ENCODE assay signal across 14 cellular contexts in genomic region chr20:15031546-15032351, GRCh38.
"Had no signal": no experiment of that assay in that cellular context is flagged by ENCODE, and none has a peak within 500 bp of the region (broad histone marks: within the 10 kb centered on the region; RNA-seq: fewer than 3 reads in every experiment).

No MANE protein-coding gene starts in this region.

- H3K36me3 Mint-ChIP-seq: naive B cell; stimulated activated naive B cell treated with anti-CD40 and anti-IgM and Interleukin-4, amounts not matched to agents 10 μg/mL and 1 μg/mL and 100 μg/mL, for 72 hours had no signal

- H3K4me1 Mint-ChIP-seq: naive B cell; stimulated activated naive B cell treated with anti-CD40 and anti-IgM and Interleukin-4, amounts not matched to agents 10 μg/mL and 1 μg/mL and 100 μg/mL, for 72 hours; stimulated activated naive CD8-positive, alpha-beta T cell treated with anti-CD3 and anti-CD28 coated beads, Interleukin-15, amount 100 ng/mL, for 72 hours had no signal

- H3K4me3 Mint-ChIP-seq: naive B cell; stimulated activated naive B cell treated with anti-CD40 and anti-IgM and Interleukin-4, amounts not matched to agents 10 μg/mL and 1 μg/mL and 100 μg/mL, for 72 hours; stimulated activated naive CD8-positive, alpha-beta T cell treated with anti-CD3 and anti-CD28 coated beads, Interleukin-15, amount 100 ng/mL, for 72 hours had no signal

- H3K4me1 ChIP-seq: colonic mucosa, foreskin keratinocyte, transverse colon had no signal

- H3K4me3 ChIP-seq: colonic mucosa, hepatocyte, thoracic aorta, transverse colon had no signal

- H3K27me3 Mint-ChIP-seq: stimulated activated naive B cell treated with anti-CD40 and anti-IgM and Interleukin-4, amounts not matched to agents 10 μg/mL and 1 μg/mL and 100 μg/mL, for 72 hours; stimulated activated naive CD8-positive, alpha-beta T cell treated with anti-CD3 and anti-CD28 coated beads, Interleukin-15, amount 100 ng/mL, for 72 hours had no signal

- H3K27me3 ChIP-seq: colonic mucosa, foreskin keratinocyte, hepatocyte, transverse colon had no signal

- H3K27ac ChIP-seq: colonic mucosa, foreskin keratinocyte, hepatocyte, thoracic aorta, transverse colon had no signal

- H3K27ac Mint-ChIP-seq: naive B cell; stimulated activated naive B cell treated with anti-CD40 and anti-IgM and Interleukin-4, amounts not matched to agents 10 μg/mL and 1 μg/mL and 100 μg/mL, for 72 hours; stimulated activated naive CD8-positive, alpha-beta T cell treated with anti-CD3 and anti-CD28 coated beads, Interleukin-15, amount 100 ng/mL, for 72 hours had no signal

- H3K36me3 ChIP-seq: colonic mucosa, thoracic aorta, transverse colon had no signal

- DNase-seq: colonic mucosa; dermis blood vessel endothelial cell; foreskin keratinocyte; head of caudate nucleus; mesendoderm; naive B cell; stimulated activated CD4-positive, alpha-beta T cell treated with anti-CD3 and anti-CD28 coated beads, Interleukin-2, amount 100 ng/mL, for 24 hours; stimulated activated CD4-positive, alpha-beta T cell treated with anti-CD3 and anti-CD28 coated beads, Interleukin-4, amount 100 ng/mL, for 4 hours; stimulated activated naive B cell treated with anti-CD40 and anti-IgM and Interleukin-4, amounts not matched to agents 10 μg/mL and 1 μg/mL and 100 μg/mL, for 72 hours; stimulated activated naive CD8-positive, alpha-beta T cell treated with anti-CD3 and anti-CD28 coated beads, Interleukin-15, amount 100 ng/mL, for 72 hours; transverse colon had no signal

- ATAC-seq: foreskin keratinocyte; sciatic nerve; stimulated activated naive B cell treated with anti-CD40 and anti-IgM and Interleukin-4, amounts not matched to agents 10 μg/mL and 1 μg/mL and 100 μg/mL, for 72 hours; stimulated activated naive CD8-positive, alpha-beta T cell treated with anti-CD3 and anti-CD28 coated beads, Interleukin-15, amount 100 ng/mL, for 72 hours had no signal

- H3K79me2 ChIP-seq: hepatocyte had no signal

- H2AFZ ChIP-seq: hepatocyte had no signal

- H3K9me3 ChIP-seq: colonic mucosa, thoracic aorta, transverse colon had no signal

- H3K9me3 Mint-ChIP-seq: naive B cell; stimulated activated naive B cell treated with anti-CD40 and anti-IgM and Interleukin-4, amounts not matched to agents 10 μg/mL and 1 μg/mL and 100 μg/mL, for 72 hours; stimulated activated naive CD8-positive, alpha-beta T cell treated with anti-CD3 and anti-CD28 coated beads, Interleukin-15, amount 100 ng/mL, for 72 hours had no signal

- H3K4me2 ChIP-seq: hepatocyte had no signal
